Comparison of ENCODE assay signal across 8 cellular contexts in the genomic region with DNA sequence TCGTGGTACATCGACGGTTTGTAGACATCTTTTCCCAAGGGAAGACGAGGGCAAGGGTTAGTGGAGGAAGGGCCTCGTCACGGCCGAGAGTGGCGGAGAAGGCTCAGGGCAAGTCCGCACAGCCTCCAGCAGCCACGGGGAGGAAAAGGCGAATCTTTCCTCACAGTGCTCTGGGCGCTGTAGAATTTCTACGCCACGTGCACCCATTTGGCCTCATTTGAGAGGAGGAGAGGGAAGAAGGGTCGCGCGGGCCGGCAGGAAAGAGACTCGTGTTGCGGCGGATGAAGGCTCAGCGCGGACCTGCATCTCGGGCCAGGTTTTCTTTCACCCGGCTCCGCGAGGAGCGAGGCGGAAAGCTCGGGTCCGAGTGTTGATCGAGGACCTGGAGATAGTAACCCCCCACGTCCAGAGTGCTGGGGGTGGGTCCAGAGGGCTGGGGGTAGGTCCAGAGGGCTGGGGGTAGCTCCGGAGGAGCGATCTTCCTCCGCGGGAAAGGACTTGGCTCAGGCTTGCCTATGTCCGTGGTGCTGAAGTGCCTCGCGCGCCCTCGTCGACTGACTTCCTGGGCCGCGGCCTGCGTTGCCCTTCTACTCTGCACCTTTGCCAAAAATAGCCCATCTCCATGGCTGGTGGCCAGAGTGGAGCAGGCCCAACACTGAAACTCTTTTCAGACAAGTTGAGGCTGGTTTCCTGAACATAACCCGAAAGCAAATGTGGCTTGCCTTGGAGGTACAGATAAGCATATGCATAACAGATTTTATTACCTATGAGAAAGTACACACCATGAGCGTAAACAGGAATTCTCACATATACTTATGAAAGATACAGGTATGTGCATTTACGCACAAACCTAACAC. TPM values are rescaled to one million over a fixed set of nuclear protein-coding genes. Genes with fewer than 3 reads are reported as not detected.
DNase-seq lines count a peak whose midpoint lies in the region; ATAC-seq, FAIRE-seq and TF ChIP-seq lines count a peak whose summit lies in the region.

No MANE protein-coding gene starts in this region.

- intact Hi-C loops in ascending aorta (cut with DNase I) = loop anchor here (1.0 to 2.0 kb wide), 3 partner anchors 33 to 193 kb away; a partner anchor contains a TSS
- intact Hi-C loops in right cardiac atrium (cut with DNase I) = no loop called here
- intact Hi-C loops in posterior vena cava (cut with DNase I) = no loop called here

- H3K9me3 ChIP-seq in CD4-positive, CD25-positive, alpha-beta regulatory T cell (ENCODE audit: control insufficient read depth in 2 of 2, low read length in 2 of 2) = no peaks in the 10 kb centered on the region
- H3K9me3 ChIP-seq in SJSA1 (replicated peaks) (peaks cover 3% of the 10 kb centered on the region; the same call in 1 of the 2 replicates), ascending aorta (peaks cover 0 to 4% of the 10 kb centered on the region in 2 donors), right cardiac atrium (ENCODE audit: control insufficient read depth, low read length) (no peaks in the 10 kb centered on the region)

- peaks cover 23% of the 10 kb centered on the region for H3K27me3 ChIP-seq in CD4-positive, CD25-positive, alpha-beta regulatory T cell (ENCODE audit: control insufficient read depth, insufficient read depth, low read length)
- H3K27me3 ChIP-seq in SJSA1 (replicated peaks) = no peaks in the 10 kb centered on the region
- no peaks in the 10 kb centered on the region for H3K27me3 ChIP-seq in ascending aorta
- no peaks in the 10 kb centered on the region for H3K27me3 ChIP-seq in right cardiac atrium (ENCODE audit: control insufficient read depth, insufficient read depth)

- H3K9me3 Mint-ChIP-seq in CD4-positive, CD25-positive, alpha-beta regulatory T cell = peaks cover 0 to 16% (median 5%) of the 10 kb centered on the region in 7 donors

- WGBS in right cardiac atrium = 5% methylated on average over 49 of the region's 49 CpGs

- peak overlapping the region; percentile 77 for H3K4me3 ChIP-seq in CD4-positive, CD25-positive, alpha-beta regulatory T cell (ENCODE audit: low read depth, low read length)
- H3K4me3 ChIP-seq in SJSA1 (peak overlapping the region; percentile 79), ascending aorta (peak overlapping the region; percentile 72 to 88), right cardiac atrium (ENCODE audit: low read length) (peak overlapping the region; percentile 58)

- H3K4me3 Mint-ChIP-seq in CD4-positive, CD25-positive, alpha-beta regulatory T cell = peak overlapping the region; percentile 82 to 94 (median 86)

- no peaks in the 10 kb centered on the region for H3K36me3 ChIP-seq in CD4-positive, CD25-positive, alpha-beta regulatory T cell (ENCODE audit: control insufficient read depth, insufficient read depth, low read length)
- peaks cover 19% of the 10 kb centered on the region for H3K36me3 ChIP-seq in SJSA1
- H3K36me3 ChIP-seq in ascending aorta = no peaks in the 10 kb centered on the region

- peaks cover 75% of the 10 kb centered on the region for H3K27me3 Mint-ChIP-seq in CD4-positive, CD25-positive, alpha-beta regulatory T cell

- ATAC-seq in CD4-positive, CD25-positive, alpha-beta regulatory T cell (ENCODE audit: low read depth in 2 of 2) = peak in 1 of 2 donors; percentile 52
- peak; percentile 52 to 80 for ATAC-seq in right cardiac atrium
- ATAC-seq in GM19395 (IDR thresholded peaks at IDR 0.05; ENCODE audit: unreplicated experiment) = no peak

- H3K4me1 ChIP-seq in CD4-positive, CD25-positive, alpha-beta regulatory T cell (ENCODE audit: control insufficient read depth, insufficient read depth, low read length, poor library complexity, severe bottlenecking) = peaks cover 23% of the 10 kb centered on the region
- peaks cover 30% of the 10 kb centered on the region for H3K4me1 ChIP-seq in SJSA1 (replicated peaks)
- peaks cover 2 to 6% of the 10 kb centered on the region in 2 donors for H3K4me1 ChIP-seq in ascending aorta
- no peaks in the 10 kb centered on the region for H3K4me1 ChIP-seq in right cardiac atrium (ENCODE audit: control insufficient read depth, insufficient read depth, low read length)

- peaks cover 9 to 21% (median 18%) of the 10 kb centered on the region in 4 donors for H3K4me1 Mint-ChIP-seq in CD4-positive, CD25-positive, alpha-beta regulatory T cell

- H3K27ac ChIP-seq in CD4-positive, CD25-positive, alpha-beta regulatory T cell (ENCODE audit: insufficient read depth, low read length, poor library complexity, severe bottlenecking) = no peak overlapping the region
- peak overlapping the region; percentile 91 for H3K27ac ChIP-seq in SJSA1
- H3K27ac ChIP-seq in ascending aorta = peak overlapping the region; percentile 63 to 84
- peak overlapping the region; percentile 28 for H3K27ac ChIP-seq in right cardiac atrium (ENCODE audit: low read length)

- DNase-seq in CD4-positive, CD25-positive, alpha-beta regulatory T cell = peak in 2 of 3 donors; percentile 12 to 52
- DNase-seq in HTR-8/SVneo (ENCODE audit: insufficient read length, low spot score) (peak; percentile 61), SJSA1 (ENCODE audit: low read depth in 1 of 2, low spot score in 2 of 2) (peak; percentile 48 to 62), ascending aorta (ENCODE audit: low spot score in 2 of 2) (peak in 1 of 2 donors; percentile 69), right cardiac atrium (peak; percentile 61 to 82 (median 69)), posterior vena cava (ENCODE audit: low spot score) (peak; percentile 90), OCI-M2 (lab: John Stamatoyannopoulos, UW; ENCODE audit: unreplicated experiment) (no peak)

- H3K27ac Mint-ChIP-seq in CD4-positive, CD25-positive, alpha-beta regulatory T cell = no peak overlapping the region

- peak; percentile 70 for FAIRE-seq in HTR-8/SVneo (lab: Jason Lieb, UNC)

- no peaks in the 10 kb centered on the region for H3K36me3 Mint-ChIP-seq in CD4-positive, CD25-positive, alpha-beta regulatory T cell

- TF ChIP-seq CTCF in ascending aorta (IDR thresholded peaks at IDR 0.05) = no peak

RNA-seq across cellular contexts. Expression of a gene that starts 1.1 kb away (rescaled TPM):
- 0.44 TPM for total RNA-seq in CD4-positive, CD25-positive, alpha-beta regulatory T cell
- under 1 TPM in 2 of 4 donors, not detected in 2; 0.06 to 0.10 TPM for polyA plus RNA-seq in CD4-positive, CD25-positive, alpha-beta regulatory T cell
- 29.0 and 39.4 TPM in 2 replicates for total RNA-seq in SJSA1 (2014; rRNA removed; shearing (Covaris generic))
- total RNA-seq in ascending aorta = 10.0 TPM
- total RNA-seq in right cardiac atrium = 1 to 10 TPM; 4.3 to 6.5 (median 4.9) TPM
- 5.7 TPM for polyA plus RNA-seq in right cardiac atrium
- total RNA-seq in posterior vena cava = 1 to 10 TPM; 6.9 to 7.3 TPM

RNA-seq across cellular contexts. Expression of a gene that starts 42.0 kb away (rescaled TPM):
- 64.9 TPM for total RNA-seq in CD4-positive, CD25-positive, alpha-beta regulatory T cell
- 10 to 100 TPM; 48.7 to 63.5 (median 53.8) TPM for polyA plus RNA-seq in CD4-positive, CD25-positive, alpha-beta regulatory T cell
- total RNA-seq in SJSA1 (2014; rRNA removed; shearing (Covaris generic)) = 42.2 and 69.3 TPM in 2 replicates
- 45.6 TPM for total RNA-seq in ascending aorta
- 10 to 100 TPM; 21.2 to 38.9 (median 27.9) TPM for total RNA-seq in right cardiac atrium
- polyA plus RNA-seq in right cardiac atrium = 14.0 TPM
- 10 to 100 TPM; 27.2 to 32.4 TPM for total RNA-seq in posterior vena cava
